Comparison of ENCODE assay signal across 13 cellular contexts in genomic region chr7:97272237-97272975, GRCh38.
DNase-seq lines count a peak whose midpoint lies in the region; ATAC-seq and TF ChIP-seq lines count a peak whose summit lies in the region.
"Had no signal": no experiment of that assay in that cellular context is flagged by ENCODE, and none has a peak within 500 bp of the region (broad histone marks: within the 10 kb centered on the region; RNA-seq: fewer than 3 reads in every experiment).

No MANE protein-coding gene starts in this region.

- H3K27me3 Mint-ChIP-seq in GM23338 (ENCODE audit: insufficient read depth, low read depth, poor library complexity) (peaks cover 2% of the 10 kb centered on the region), Caco-2 (ENCODE audit: insufficient read depth, unreplicated experiment) (no peaks in the 10 kb centered on the region)

- CTCF ChIA-PET in Caco-2 (lab: Charles Lee) = no interaction called here

- POLR2A ChIA-PET in Caco-2 (lab: Charles Lee) = no interaction called here

- no peak overlapping the region for H3K4me2 ChIP-seq in GM23338

- no peaks in the 10 kb centered on the region for H3K79me2 ChIP-seq in GM23338 (replicated peaks; ENCODE audit: insufficient read depth)

- DNase-seq in GM06990 (ENCODE audit: extremely low read depth, insufficient read length) = peak; percentile 29
- DNase-seq in GM23338 (ENCODE audit: low spot score) = no peak
- no peak for DNase-seq in iPS-NIHi11 (ENCODE audit: low spot score)
- no peak for DNase-seq in stimulated activated CD4-positive, alpha-beta T cell treated with anti-CD3 and anti-CD28 coated beads, Interleukin-1b, Interleukin-23, amount 100 ng/mL, for 48 hours
- DNase-seq in Caco-2 = no peak
- DNase-seq in upper lobe of right lung = no peak
- DNase-seq: activated CD4-positive, alpha-beta T cell treated with anti-CD3 and anti-CD28 coated beads, Interleukin-2, amount 50 U/mL, for 4 hours; activated naive CD4-positive, alpha-beta T cell treated with anti-CD3 and anti-CD28 coated beads for 36 hours; islet precursor cell; NCI-H187 had no signal

- no peak overlapping the region for H3K4me3 Mint-ChIP-seq in GM23338
- H3K4me3 Mint-ChIP-seq in Caco-2 (ENCODE audit: unreplicated experiment) = no peak overlapping the region
- H3K4me3 Mint-ChIP-seq: activated naive CD4-positive, alpha-beta T cell treated with anti-CD3 and anti-CD28 coated beads for 36 hours; stimulated activated effector memory CD8-positive, alpha-beta T cell treated with anti-CD3 and anti-CD28 coated beads, Interleukin-12 subunit alpha, Interleukin-12 subunit beta, amount 100 ng/mL, for 72 hours had no signal

- no peaks in the 10 kb centered on the region for H4K20me1 ChIP-seq in GM23338 (replicated peaks; ENCODE audit: insufficient read depth)

- H3K9me3 ChIP-seq in Caco-2 = no peaks in the 10 kb centered on the region
- no peaks in the 10 kb centered on the region for H3K9me3 ChIP-seq in upper lobe of right lung

- H3K9me2 ChIP-seq in GM23338 (ENCODE audit: insufficient read depth) = peaks cover 8% of the 10 kb centered on the region; the same call in 1 of the 2 replicates

- ATAC-seq in GM19043 (IDR thresholded peaks at IDR 0.05; ENCODE audit: low read depth, unreplicated experiment) = peak; percentile 84
- no peak for ATAC-seq in GM23338
- peak; percentile 93 for ATAC-seq in HG03442 (IDR thresholded peaks at IDR 0.05; ENCODE audit: unreplicated experiment)
- ATAC-seq in upper lobe of right lung = no peak
- ATAC-seq: stimulated activated effector memory CD8-positive, alpha-beta T cell treated with anti-CD3 and anti-CD28 coated beads, Interleukin-12 subunit alpha, Interleukin-12 subunit beta, amount 100 ng/mL, for 72 hours had no signal

- no peak overlapping the region for H3K4me3 ChIP-seq in GM06990 (replicated peaks; ENCODE audit: low read depth, low read length)
- H3K4me3 ChIP-seq in GM23338 = no peak overlapping the region
- no peak overlapping the region for H3K4me3 ChIP-seq in Caco-2 (ENCODE audit: low read depth, low read length)
- H3K4me3 ChIP-seq in upper lobe of right lung = no peak overlapping the region

- no peaks in the 10 kb centered on the region for H3K36me3 ChIP-seq in GM06990 (ENCODE audit: control insufficient read depth, insufficient read depth, low read length)
- no peaks in the 10 kb centered on the region for H3K36me3 ChIP-seq in GM23338 (ENCODE audit: insufficient read depth)
- no peaks in the 10 kb centered on the region for H3K36me3 ChIP-seq in Caco-2 (ENCODE audit: control insufficient read depth, insufficient read depth, low read length)
- no peaks in the 10 kb centered on the region for H3K36me3 ChIP-seq in upper lobe of right lung

- no TSS peak for BruUV-seq in Caco-2 (replicated peaks; lab: Mats Ljungman, UMichigan)

- H2AFZ ChIP-seq in GM23338 = peak overlapping the region; percentile 11; the same call in 1 of the 2 replicates

- H3K36me3 Mint-ChIP-seq in GM23338 (ENCODE audit: low read depth) = no peaks in the 10 kb centered on the region
- H3K36me3 Mint-ChIP-seq in Caco-2 (ENCODE audit: insufficient read depth, unreplicated experiment) = no peaks in the 10 kb centered on the region
- H3K36me3 Mint-ChIP-seq: stimulated activated effector memory CD8-positive, alpha-beta T cell treated with anti-CD3 and anti-CD28 coated beads, Interleukin-12 subunit alpha, Interleukin-12 subunit beta, amount 100 ng/mL, for 72 hours had no signal

- H3F3A ChIP-seq in GM23338 (replicated peaks; ENCODE audit: low read depth) = no peaks in the 10 kb centered on the region

- H3K27ac Mint-ChIP-seq in GM23338 (no peak overlapping the region), Caco-2 (ENCODE audit: unreplicated experiment) (no peak overlapping the region)
- H3K27ac Mint-ChIP-seq: activated naive CD4-positive, alpha-beta T cell treated with anti-CD3 and anti-CD28 coated beads for 36 hours; stimulated activated effector memory CD8-positive, alpha-beta T cell treated with anti-CD3 and anti-CD28 coated beads, Interleukin-12 subunit alpha, Interleukin-12 subunit beta, amount 100 ng/mL, for 72 hours had no signal

- H3K27me3 ChIP-seq in GM06990 (replicated peaks; ENCODE audit: control insufficient read depth, insufficient read depth, low read length) (no peaks in the 10 kb centered on the region; the same call in 1 of the 2 replicates), GM23338 (ENCODE audit: insufficient read depth) (no peaks in the 10 kb centered on the region), Caco-2 (replicated peaks; ENCODE audit: control insufficient read depth, insufficient read depth, low read length) (no peaks in the 10 kb centered on the region), upper lobe of right lung (no peaks in the 10 kb centered on the region)

- H3K4me1 Mint-ChIP-seq in GM23338 = peaks cover 24% of the 10 kb centered on the region; the same call in 2 of the 3 replicates
- no peaks in the 10 kb centered on the region for H3K4me1 Mint-ChIP-seq in Caco-2 (ENCODE audit: low read depth, unreplicated experiment)
- H3K4me1 Mint-ChIP-seq: stimulated activated effector memory CD8-positive, alpha-beta T cell treated with anti-CD3 and anti-CD28 coated beads, Interleukin-12 subunit alpha, Interleukin-12 subunit beta, amount 100 ng/mL, for 72 hours had no signal

- H3K9me3 Mint-ChIP-seq in GM23338 (no peaks in the 10 kb centered on the region; the same call in 2 of the 3 replicates), Caco-2 (ENCODE audit: unreplicated experiment) (no peaks in the 10 kb centered on the region)
- H3K9me3 Mint-ChIP-seq: activated naive CD4-positive, alpha-beta T cell treated with anti-CD3 and anti-CD28 coated beads for 36 hours had no signal

- no peak overlapping the region for H3K27ac ChIP-seq in GM23338 (ENCODE audit: low read depth)
- H3K27ac ChIP-seq in upper lobe of right lung = no peak overlapping the region

- H3K4me1 ChIP-seq in GM23338 (ENCODE audit: insufficient read depth) (peaks cover 26% of the 10 kb centered on the region), Caco-2 (no peaks in the 10 kb centered on the region), upper lobe of right lung (no peaks in the 10 kb centered on the region)

- TF ChIP-seq CTCF in GM06990 (IDR thresholded peaks at IDR 0.05; ENCODE audit: insufficient read depth, low read length, poor library complexity, severe bottlenecking) = no peak
- TF ChIP-seq CTCF in GM23338 (conservative IDR thresholded peaks at IDR 0.05; ENCODE audit: low read depth in 2 of 2) = no peak
- no peak for TF ChIP-seq CTCF in Caco-2 (IDR thresholded peaks at IDR 0.05; ENCODE audit: insufficient read depth in 1 of 2, low read depth in 1 of 2, low read length in 1 of 2, severe bottlenecking in 1 of 2, unreplicated experiment in 1 of 2)
- TF ChIP-seq CTCF in upper lobe of right lung (IDR thresholded peaks at IDR 0.05) = no peak

- intact Hi-C loops in Caco-2 (cut with micrococcal nuclease; ENCODE audit: unreplicated experiment) (no loop called here), upper lobe of right lung (cut with DNase I) (no loop called here)

TF ChIP-seq in GM23338, 12 proteins besides CTCF, POLR2A, EP300 and RAD21:
- TF ChIP-seq NANOG (IDR thresholded peaks at IDR 0.05; ENCODE audit: borderline replicate concordance) (no peak), JUNB (IDR thresholded peaks at IDR 0.05; ENCODE audit: unreplicated experiment) (no peak), EZH2 (IDR thresholded peaks at IDR 0.05; ENCODE audit: low read depth, unreplicated experiment) (no peak), ZNF114 (CRISPR knock-in tag; IDR thresholded peaks at IDR 0.05) (no peak), REST (IDR thresholded peaks at IDR 0.05; ENCODE audit: unreplicated experiment) (no peak), CREB1 (CRISPR knock-in tag; IDR thresholded peaks at IDR 0.05; ENCODE audit: low read depth) (no peak), ZNF331 (CRISPR knock-in tag; IDR thresholded peaks at IDR 0.05; ENCODE audit: low read depth) (no peak), POLR2AphosphoS5 (IDR thresholded peaks at IDR 0.05; ENCODE audit: low read depth) (no peak)

Comparison
In these comparisons a context has a peak if more than half of its experiments do, and no peak if none do; other contexts are left out.
1. ATAC-seq: peak in GM19043 (single experiment) and HG03442 (single experiment); none in GM23338 (single experiment) and upper lobe of right lung (single experiment).